ENCODE assay signal across 1 cellular context in the genomic region with DNA sequence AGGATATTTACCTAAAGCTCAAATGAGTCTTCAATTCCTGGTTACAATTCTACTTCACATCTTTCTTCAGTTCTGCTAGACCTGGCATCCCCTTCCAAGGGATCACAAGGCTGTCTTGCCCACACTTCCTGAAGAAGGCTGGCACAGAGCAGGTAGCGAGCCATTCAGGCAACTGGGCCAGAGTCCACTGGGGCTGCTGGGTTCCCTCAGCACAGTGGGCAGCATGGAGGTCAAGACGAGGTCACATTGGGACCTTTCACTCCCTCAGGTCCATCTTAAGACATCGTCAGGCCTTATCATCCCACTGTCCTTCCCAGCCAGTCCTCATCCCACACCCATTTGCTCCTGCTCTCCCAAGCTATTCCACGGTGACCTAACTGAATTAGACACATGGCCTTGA.
TF ChIP-seq lines count a peak whose summit lies in the region.

No MANE protein-coding gene starts in this region.

TF ChIP-seq in GM12878, 131 proteins besides CTCF, POLR2A, EP300 and RAD21 (continued from another document):
- TF ChIP-seq, protein P1, sequence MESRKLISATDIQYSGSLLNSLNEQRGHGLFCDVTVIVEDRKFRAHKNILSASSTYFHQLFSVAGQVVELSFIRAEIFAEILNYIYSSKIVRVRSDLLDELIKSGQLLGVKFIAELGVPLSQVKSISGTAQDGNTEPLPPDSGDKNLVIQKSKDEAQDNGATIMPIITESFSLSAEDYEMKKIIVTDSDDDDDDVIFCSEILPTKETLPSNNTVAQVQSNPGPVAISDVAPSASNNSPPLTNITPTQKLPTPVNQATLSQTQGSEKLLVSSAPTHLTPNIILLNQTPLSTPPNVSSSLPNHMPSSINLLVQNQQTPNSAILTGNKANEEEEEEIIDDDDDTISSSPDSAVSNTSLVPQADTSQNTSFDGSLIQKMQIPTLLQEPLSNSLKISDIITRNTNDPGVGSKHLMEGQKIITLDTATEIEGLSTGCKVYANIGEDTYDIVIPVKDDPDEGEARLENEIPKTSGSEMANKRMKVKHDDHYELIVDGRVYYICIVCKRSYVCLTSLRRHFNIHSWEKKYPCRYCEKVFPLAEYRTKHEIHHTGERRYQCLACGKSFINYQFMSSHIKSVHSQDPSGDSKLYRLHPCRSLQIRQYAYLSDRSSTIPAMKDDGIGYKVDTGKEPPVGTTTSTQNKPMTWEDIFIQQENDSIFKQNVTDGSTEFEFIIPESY (IDR thresholded peaks at IDR 0.05), result no peak
